ENCODE assay signal across 17 cellular contexts in the genomic region with DNA sequence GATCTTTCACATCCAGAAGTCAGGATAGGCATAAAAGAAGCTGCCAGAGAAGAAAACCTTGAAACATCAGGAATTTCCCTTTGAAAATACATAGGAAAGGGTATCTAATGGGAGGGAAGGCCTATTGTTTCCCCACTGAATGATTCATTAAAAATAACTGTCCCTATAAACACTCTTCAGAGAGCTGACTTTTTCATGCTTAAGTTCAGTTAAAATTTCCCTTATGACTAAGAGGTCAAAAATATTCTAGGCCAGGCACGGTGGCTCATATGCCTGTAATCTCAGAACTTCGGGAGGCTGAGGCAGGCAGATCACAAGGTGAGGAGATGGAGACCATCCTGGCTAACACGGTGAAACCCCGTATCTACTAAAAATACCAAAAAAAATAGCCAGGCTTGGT.
A peak's percentile ranks its signal among the peaks of the same experiment; 100 is the strongest.
DNase-seq lines count a peak whose midpoint lies in the region; ATAC-seq, FAIRE-seq and TF ChIP-seq lines count a peak whose summit lies in the region.
"Had no signal": no experiment of that assay in that cellular context is flagged by ENCODE, and none has a peak within 500 bp of the region (broad histone marks: within the 10 kb centered on the region; RNA-seq: fewer than 3 reads in every experiment).

No MANE protein-coding gene starts in this region.

- no peak overlapping the region for H3K4me2 ChIP-seq in PC-3 (ENCODE audit: low read length)
- H3K4me2 ChIP-seq in endothelial cell of umbilical vein (ENCODE audit: insufficient read depth, low read length) = peak overlapping the region; percentile 59
- H3K4me2 ChIP-seq: BLaER1 treated with 17β-estradiol and CSF1 and Interleukin-3, amounts not matched to agents 10 nM and 100 nM had no signal

- no peaks in the 10 kb centered on the region for H3K27me3 ChIP-seq in PC-3 (ENCODE audit: low read length)
- H3K27me3 ChIP-seq in endothelial cell of umbilical vein (ENCODE audit: control insufficient read depth in 2 of 2, insufficient read depth in 2 of 2, low read length in 2 of 2) = no peaks in the 10 kb centered on the region
- no peaks in the 10 kb centered on the region for H3K27me3 ChIP-seq in CD8-positive, alpha-beta T cell (ENCODE audit: insufficient read depth, low read length)
- H3K27me3 ChIP-seq: BLaER1 treated with 17β-estradiol and CSF1 and Interleukin-3, amounts not matched to agents 10 nM and 100 nM; colonic mucosa had no signal

- H3K36me3 ChIP-seq in PC-3 (ENCODE audit: low read depth, low read length) (no peaks in the 10 kb centered on the region), endothelial cell of umbilical vein (ENCODE audit: control insufficient read depth in 2 of 2, extremely low read depth in 1 of 2, insufficient read depth in 2 of 2, low read length in 2 of 2) (no peaks in the 10 kb centered on the region)
- no peaks in the 10 kb centered on the region for H3K36me3 ChIP-seq in CD8-positive, alpha-beta T cell (ENCODE audit: insufficient read depth, low read length)
- H3K36me3 ChIP-seq: BLaER1 treated with 17β-estradiol and CSF1 and Interleukin-3, amounts not matched to agents 10 nM and 100 nM; colonic mucosa had no signal

- BruUV-seq in PC-3 (replicated peaks; lab: Mats Ljungman, UMichigan) = no TSS peak
- BruUV-seq in endothelial cell of umbilical vein (replicated peaks; lab: Mats Ljungman, UMichigan) = no TSS peak

- no peak overlapping the region for H3K4me3 Mint-ChIP-seq in progenitor cell of endocrine pancreas (ENCODE audit: low read depth)
- H3K4me3 Mint-ChIP-seq in CD8-positive, alpha-beta T cell = no peak overlapping the region
- H3K4me3 Mint-ChIP-seq in activated CD8-positive, alpha-beta T cell treated with anti-CD3 and anti-CD28 coated beads for 36 hours = no peak overlapping the region
- H3K4me3 Mint-ChIP-seq: activated CD4-positive, alpha-beta memory T cell treated with anti-CD3 and anti-CD28 coated beads for 36 hours; activated T-helper 1 cell treated with anti-CD3 and anti-CD28 coated beads, Interleukin-12 subunit alpha, Interleukin-12 subunit beta, Interleukin-2, Interleukin-4 antibody, amounts not matched to agents 30 ng/mL and 10 ng/mL and 1 ng/mL, durations not matched to agents 14 hours and 24 hours and 36 hours; immature natural killer cell; nephron had no signal

- ATAC-seq in PC-3 = peak; percentile 79
- no peak for ATAC-seq in GM21390 (IDR thresholded peaks at IDR 0.05; ENCODE audit: unreplicated experiment)
- no peak for ATAC-seq in CD8-positive, alpha-beta T cell
- ATAC-seq in activated CD8-positive, alpha-beta T cell treated with anti-CD3 and anti-CD28 coated beads for 36 hours = no peak

- CTCF ChIA-PET in PC-3 (lab: Charles Lee) = no interaction called here
- CTCF ChIA-PET in endothelial cell of umbilical vein (lab: Charles Lee) = interaction anchor here (0.7 to 5.0 kb wide), 9 partner anchors 9 to 508 kb away, joined by 3 to 15 read pairs (median 3); a partner anchor contains a TSS
- CTCF ChIA-PET in CD8-positive, alpha-beta T cell (lab: Charles Lee) = no interaction called here
- CTCF ChIA-PET in activated CD8-positive, alpha-beta T cell treated with anti-CD3 and anti-CD28 coated beads for 36 hours (lab: Charles Lee) = no interaction called here

- FAIRE-seq in endothelial cell of umbilical vein (lab: Jason Lieb, UNC) = peak; percentile 97

- no peaks in the 10 kb centered on the region for H3K9me1 ChIP-seq in endothelial cell of umbilical vein (replicated peaks; ENCODE audit: control insufficient read depth, extremely low read depth, insufficient read depth, low read length)

- peak overlapping the region; percentile 54 for H3K27ac Mint-ChIP-seq in progenitor cell of endocrine pancreas
- H3K27ac Mint-ChIP-seq in CD8-positive, alpha-beta T cell = no peak overlapping the region
- H3K27ac Mint-ChIP-seq in activated CD8-positive, alpha-beta T cell treated with anti-CD3 and anti-CD28 coated beads for 36 hours = no peak overlapping the region
- H3K27ac Mint-ChIP-seq: activated CD4-positive, alpha-beta memory T cell treated with anti-CD3 and anti-CD28 coated beads for 36 hours; activated T-helper 1 cell treated with anti-CD3 and anti-CD28 coated beads, Interleukin-12 subunit alpha, Interleukin-12 subunit beta, Interleukin-2, Interleukin-4 antibody, amounts not matched to agents 30 ng/mL and 10 ng/mL and 1 ng/mL, durations not matched to agents 14 hours and 24 hours and 36 hours; immature natural killer cell had no signal

- H3K27ac ChIP-seq in PC-3 (ENCODE audit: low read length) (peak overlapping the region; percentile 45), endothelial cell of umbilical vein (ENCODE audit: insufficient read depth, low read depth, low read length) (peak overlapping the region; percentile 52)
- H3K27ac ChIP-seq in CD8-positive, alpha-beta T cell (ENCODE audit: low read depth, low read length) = no peak overlapping the region
- H3K27ac ChIP-seq: BLaER1 treated with 17β-estradiol and CSF1 and Interleukin-3, amounts not matched to agents 10 nM and 100 nM; colonic mucosa had no signal

- H3K9me3 ChIP-seq in PC-3 (ENCODE audit: low read length) = no peaks in the 10 kb centered on the region
- H3K9me3 ChIP-seq in endothelial cell of umbilical vein (replicated peaks; ENCODE audit: control insufficient read depth, insufficient read depth, low read length) = no peaks in the 10 kb centered on the region
- no peaks in the 10 kb centered on the region for H3K9me3 ChIP-seq in CD8-positive, alpha-beta T cell (ENCODE audit: low read length)
- H3K9me3 ChIP-seq: BLaER1 treated with 17β-estradiol and CSF1 and Interleukin-3, amounts not matched to agents 10 nM and 100 nM; colonic mucosa had no signal

- H4K20me1 ChIP-seq in PC-3 (ENCODE audit: low read length) (no peaks in the 10 kb centered on the region), endothelial cell of umbilical vein (replicated peaks; ENCODE audit: control insufficient read depth, extremely low read depth, insufficient read depth, low read length) (no peaks in the 10 kb centered on the region)
- H4K20me1 ChIP-seq: BLaER1 treated with 17β-estradiol and CSF1 and Interleukin-3, amounts not matched to agents 10 nM and 100 nM had no signal

- no peaks in the 10 kb centered on the region for H3K4me1 Mint-ChIP-seq in progenitor cell of endocrine pancreas (ENCODE audit: low read depth)
- no peaks in the 10 kb centered on the region for H3K4me1 Mint-ChIP-seq in CD8-positive, alpha-beta T cell (ENCODE audit: low read depth)
- no peaks in the 10 kb centered on the region for H3K4me1 Mint-ChIP-seq in activated CD8-positive, alpha-beta T cell treated with anti-CD3 and anti-CD28 coated beads for 36 hours (ENCODE audit: low read depth)
- H3K4me1 Mint-ChIP-seq: immature natural killer cell had no signal

- no peaks in the 10 kb centered on the region for H3K9me3 Mint-ChIP-seq in progenitor cell of endocrine pancreas (ENCODE audit: low read depth)
- H3K9me3 Mint-ChIP-seq in CD8-positive, alpha-beta T cell = no peaks in the 10 kb centered on the region
- no peaks in the 10 kb centered on the region for H3K9me3 Mint-ChIP-seq in activated CD8-positive, alpha-beta T cell treated with anti-CD3 and anti-CD28 coated beads for 36 hours
- H3K9me3 Mint-ChIP-seq: activated CD4-positive, alpha-beta memory T cell treated with anti-CD3 and anti-CD28 coated beads for 36 hours; activated T-helper 1 cell treated with anti-CD3 and anti-CD28 coated beads, Interleukin-12 subunit alpha, Interleukin-12 subunit beta, Interleukin-2, Interleukin-4 antibody, amounts not matched to agents 30 ng/mL and 10 ng/mL and 1 ng/mL, durations not matched to agents 14 hours and 24 hours and 36 hours; immature natural killer cell; nephron had no signal

- intact Hi-C loops in PC-3 (cut with micrococcal nuclease) (no loop called here), endothelial cell of umbilical vein (cut with micrococcal nuclease) (loop anchor here (1.0 to 5.0 kb wide), 2 partner anchors 25 to 61 kb away; no protein-coding TSS in a partner anchor)
- intact Hi-C loops in CD8-positive, alpha-beta T cell (cut with DNase I, micrococcal nuclease) = no loop called here
- intact Hi-C loops in activated CD8-positive, alpha-beta T cell treated with anti-CD3 and anti-CD28 coated beads for 36 hours (cut with micrococcal nuclease) = no loop called here

- TF ChIP-seq CTCF in PC-3 (conservative IDR thresholded peaks at IDR 0.05; ENCODE audit: low read depth, low read length) (no peak), endothelial cell of umbilical vein (IDR thresholded peaks at IDR 0.05; ENCODE audit: extremely low read depth in 1 of 2, insufficient read depth in 1 of 2, low read depth in 1 of 2, low read length in 2 of 2) (no peak), progenitor cell of endocrine pancreas (IDR thresholded peaks at IDR 0.05; ENCODE audit: unreplicated experiment) (no peak)
- TF ChIP-seq CTCF in CD8-positive, alpha-beta T cell (IDR thresholded peaks at IDR 0.05) = no peak
- no peak for TF ChIP-seq CTCF in activated CD8-positive, alpha-beta T cell treated with anti-CD3 and anti-CD28 coated beads for 36 hours (IDR thresholded peaks at IDR 0.05)

- H3K79me2 ChIP-seq in PC-3 (ENCODE audit: low read length) (no peaks in the 10 kb centered on the region), endothelial cell of umbilical vein (ENCODE audit: control insufficient read depth, insufficient read depth, low read length) (no peaks in the 10 kb centered on the region)

- H3K9me2 ChIP-seq in PC-3 (replicated peaks; ENCODE audit: low read length) = no peaks in the 10 kb centered on the region

- DNase-seq in Daoy (ENCODE audit: low read depth) = peak; percentile 16
- DNase-seq in PC-3 = peak; percentile 53
- peak; percentile 89 for DNase-seq in endothelial cell of umbilical vein (ENCODE audit: low read depth, low spot score)
- no peak for DNase-seq in progenitor cell of endocrine pancreas (ENCODE audit: low spot score, unreplicated experiment)
- no peak for DNase-seq in CD8-positive, alpha-beta T cell
- DNase-seq in DMS79 treated with DMSO at 0.1 percent for 48 hours (lab: John Stamatoyannopoulos, UW) = no peak
- no peak for DNase-seq in activated CD8-positive, alpha-beta T cell treated with anti-CD3 and anti-CD28 coated beads for 36 hours
- DNase-seq: activated CD4-positive, alpha-beta memory T cell treated with anti-CD3 and anti-CD28 coated beads for 36 hours; colonic mucosa; glutamatergic neuron; immature natural killer cell; NCI-H2081 treated with DMSO at 0.1 percent for 48 hours; NCI-H526 treated with DMSO at 0.1 percent for 48 hours had no signal

- H2AFZ ChIP-seq in PC-3 (ENCODE audit: low read length) = no peak overlapping the region
- H2AFZ ChIP-seq in endothelial cell of umbilical vein (ENCODE audit: low read depth, low read length) = peak overlapping the region; percentile 3

- H3K4me3 ChIP-seq in PC-3 (ENCODE audit: low read length) = no peak overlapping the region
- H3K4me3 ChIP-seq in endothelial cell of umbilical vein (replicated peaks in 1 of 3; ENCODE audit: insufficient read depth in 1 of 3, low read depth in 1 of 3, low read length in 3 of 3) = no peak overlapping the region
- no peak overlapping the region for H3K4me3 ChIP-seq in CD8-positive, alpha-beta T cell (ENCODE audit: low read depth, low read length)
- H3K4me3 ChIP-seq: BLaER1 treated with 17β-estradiol and CSF1 and Interleukin-3, amounts not matched to agents 10 nM and 100 nM; colonic mucosa had no signal

- H3K4me1 ChIP-seq in PC-3 (ENCODE audit: insufficient read depth, low read length) = peaks cover 19% of the 10 kb centered on the region
- peaks cover 9% of the 10 kb centered on the region for H3K4me1 ChIP-seq in endothelial cell of umbilical vein (ENCODE audit: control insufficient read depth, extremely low read depth, insufficient read depth, low read length)
- no peaks in the 10 kb centered on the region for H3K4me1 ChIP-seq in CD8-positive, alpha-beta T cell (ENCODE audit: insufficient read depth, low read length)
- H3K4me1 ChIP-seq: BLaER1 treated with 17β-estradiol and CSF1 and Interleukin-3, amounts not matched to agents 10 nM and 100 nM; colonic mucosa had no signal

- TF ChIP-seq POLR2A in endothelial cell of umbilical vein (IDR thresholded peaks at IDR 0.05; ENCODE audit: low read depth, low read length) = no peak

- POLR2A ChIA-PET in PC-3 (lab: Charles Lee; ENCODE audit: unreplicated experiment) = no interaction called here
- POLR2A ChIA-PET in endothelial cell of umbilical vein (lab: Charles Lee) = interaction anchor here (0.7 to 1.1 kb wide), 2 partner anchors 9 to 500 kb away, joined by 3 to 4 read pairs; a partner anchor contains a TSS
- POLR2A ChIA-PET in CD8-positive, alpha-beta T cell (lab: Charles Lee) = no interaction called here
- POLR2A ChIA-PET in activated CD8-positive, alpha-beta T cell treated with anti-CD3 and anti-CD28 coated beads for 36 hours (lab: Charles Lee) = no interaction called here

- H3F3A ChIP-seq in PC-3 (ENCODE audit: low read length, unreplicated experiment) = no peaks in the 10 kb centered on the region

- H3K9ac ChIP-seq in PC-3 (ENCODE audit: low read length) (no peak overlapping the region), endothelial cell of umbilical vein (replicated peaks; ENCODE audit: extremely low read depth, insufficient read depth, low read length) (no peak overlapping the region)
- H3K9ac ChIP-seq: BLaER1 treated with 17β-estradiol and CSF1 and Interleukin-3, amounts not matched to agents 10 nM and 100 nM had no signal

- peaks cover 7% of the 10 kb centered on the region for H3K27me3 Mint-ChIP-seq in progenitor cell of endocrine pancreas
- peaks cover 7% of the 10 kb centered on the region for H3K27me3 Mint-ChIP-seq in CD8-positive, alpha-beta T cell (ENCODE audit: low read depth)
- H3K27me3 Mint-ChIP-seq in activated CD8-positive, alpha-beta T cell treated with anti-CD3 and anti-CD28 coated beads for 36 hours = peaks cover 9% of the 10 kb centered on the region

- H3K36me3 Mint-ChIP-seq in progenitor cell of endocrine pancreas (ENCODE audit: insufficient read depth) = no peaks in the 10 kb centered on the region
- H3K36me3 Mint-ChIP-seq in CD8-positive, alpha-beta T cell = no peaks in the 10 kb centered on the region
- H3K36me3 Mint-ChIP-seq in activated CD8-positive, alpha-beta T cell treated with anti-CD3 and anti-CD28 coated beads for 36 hours (ENCODE audit: low read depth) = no peaks in the 10 kb centered on the region
- H3K36me3 Mint-ChIP-seq: activated CD4-positive, alpha-beta memory T cell treated with anti-CD3 and anti-CD28 coated beads for 36 hours; immature natural killer cell had no signal

- dilution Hi-C loops in endothelial cell of umbilical vein (cut with MboI; ENCODE audit: extremely low pct_ligation_motif_present, low sequenced_read_pairs) = no loop called here

Comparison
In these comparisons a context has a peak if more than half of its experiments do, and no peak if none do; other contexts are left out.
1. DNase-seq: peak in Daoy (single experiment), PC-3 (single experiment) and endothelial cell of umbilical vein (single experiment); none in progenitor cell of endocrine pancreas (single experiment), CD8-positive, alpha-beta T cell (0 of 7), DMS79 treated with DMSO at 0.1 percent for 48 hours (single experiment) and activated CD8-positive, alpha-beta T cell treated with anti-CD3 and anti-CD28 coated beads for 36 hours (single experiment).